18 cellular contexts compared by ENCODE assay signal in the genomic region with DNA sequence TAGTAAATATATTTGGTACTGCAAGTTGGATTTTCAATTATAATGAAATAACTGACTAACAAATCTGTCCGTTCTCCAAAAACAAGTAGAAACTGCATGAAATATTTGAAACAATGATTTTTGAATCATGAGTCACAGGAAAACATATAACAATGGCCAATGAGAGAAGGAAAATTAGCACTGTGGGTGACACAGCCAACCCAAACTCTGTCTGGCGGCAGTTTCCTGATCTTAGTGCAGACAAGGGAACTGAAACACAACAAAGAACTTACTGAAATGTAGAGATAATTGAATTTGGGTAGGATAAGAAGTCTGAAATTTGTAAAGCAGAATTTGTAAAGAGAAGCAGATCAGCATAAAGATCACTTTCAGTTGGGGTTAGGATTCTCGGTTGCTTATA.
DNase-seq lines count a peak whose midpoint lies in the region; ATAC-seq and TF ChIP-seq lines count a peak whose summit lies in the region.
"Had no signal": no experiment of that assay in that cellular context is flagged by ENCODE, and none has a peak within 500 bp of the region (broad histone marks: within the 10 kb centered on the region; RNA-seq: fewer than 3 reads in every experiment).

No MANE protein-coding gene starts in this region.

- no peaks in the 10 kb centered on the region for H3K9me3 ChIP-seq in RWPE2 (ENCODE audit: severe bottlenecking)
- no peaks in the 10 kb centered on the region for H3K9me3 ChIP-seq in lower lobe of right lung
- H3K9me3 ChIP-seq: stomach had no signal

- intact Hi-C loops in lower lobe of right lung (cut with DNase I): no loop called here

- H3K27ac ChIP-seq in RWPE2 (ENCODE audit: poor library complexity, severe bottlenecking) (no peak overlapping the region), lower lobe of right lung (no peak overlapping the region)
- H3K27ac ChIP-seq: coronary artery, stomach, VCaP had no signal

- H3K4me1 ChIP-seq in RWPE2 (ENCODE audit: insufficient read depth, poor library complexity, severe bottlenecking) (no peaks in the 10 kb centered on the region), lower lobe of right lung (no peaks in the 10 kb centered on the region)
- H3K4me1 ChIP-seq: stomach had no signal

- H3K9me3 Mint-ChIP-seq in endothelial cell (ENCODE audit: unreplicated experiment): no peaks in the 10 kb centered on the region

- H3K4me1 Mint-ChIP-seq in endothelial cell (ENCODE audit: unreplicated experiment): peaks cover 9% of the 10 kb centered on the region

- DNase-seq in GM04504 (ENCODE audit: low read depth): peak; percentile 17
- no peak for DNase-seq in RWPE2 (ENCODE audit: low spot score)
- DNase-seq in endothelial cell (ENCODE audit: low spot score): no peak
- peak; percentile 20 for DNase-seq in retinal pigment epithelial cell (ENCODE audit: low read depth)
- DNase-seq in SKM-1 treated with dmso at 0.1 percent for 144 hours (lab: John Stamatoyannopoulos, UW; ENCODE audit: unreplicated experiment): no peak
- no peak for DNase-seq in lower lobe of right lung
- DNase-seq: GF-D8, kidney glomerular epithelial cell, NCI-H146, NCI-H69, SHP77, stomach had no signal

- peaks cover 1% of the 10 kb centered on the region for H3K27me3 Mint-ChIP-seq in endothelial cell (ENCODE audit: unreplicated experiment)
- H3K27me3 Mint-ChIP-seq: activated naive CD8-positive, alpha-beta T cell had no signal

- H3K27ac Mint-ChIP-seq in endothelial cell (ENCODE audit: unreplicated experiment): peak overlapping the region; percentile 49
- H3K27ac Mint-ChIP-seq: activated naive CD8-positive, alpha-beta T cell had no signal

- no peaks in the 10 kb centered on the region for H3K36me3 Mint-ChIP-seq in endothelial cell (ENCODE audit: low read depth, unreplicated experiment)
- H3K36me3 Mint-ChIP-seq: activated naive CD8-positive, alpha-beta T cell had no signal

- H3K36me3 ChIP-seq in RWPE2 (ENCODE audit: low read depth): no peaks in the 10 kb centered on the region
- no peaks in the 10 kb centered on the region for H3K36me3 ChIP-seq in lower lobe of right lung
- H3K36me3 ChIP-seq: stomach had no signal

- TF ChIP-seq CTCF in RWPE2 (IDR thresholded peaks at IDR 0.05; ENCODE audit: poor library complexity, severe bottlenecking): no peak
- no peak for TF ChIP-seq CTCF in endothelial cell (IDR thresholded peaks at IDR 0.05; ENCODE audit: unreplicated experiment)
- TF ChIP-seq CTCF in retinal pigment epithelial cell (conservative IDR thresholded peaks at IDR 0.05; ENCODE audit: low read depth, low read length): no peak
- TF ChIP-seq CTCF in lower lobe of right lung (IDR thresholded peaks at IDR 0.05): no peak

- H3K4me3 ChIP-seq in RWPE2 (ENCODE audit: severe bottlenecking) (no peak overlapping the region), retinal pigment epithelial cell (ENCODE audit: low read length) (no peak overlapping the region), lower lobe of right lung (no peak overlapping the region)
- H3K4me3 ChIP-seq: coronary artery, stomach had no signal

- peak; percentile 36; the same call in 1 of the 3 replicates for ATAC-seq in RWPE2 (ENCODE audit: low read depth)
- ATAC-seq in HG03571 (IDR thresholded peaks at IDR 0.05; ENCODE audit: unreplicated experiment): no peak
- ATAC-seq in lower lobe of right lung: no peak
- no peak for ATAC-seq in GM21526 (IDR thresholded peaks at IDR 0.05; ENCODE audit: low FRiP score, unreplicated experiment)
- ATAC-seq: sciatic nerve had no signal

- no peaks in the 10 kb centered on the region for H3K27me3 ChIP-seq in RWPE2 (ENCODE audit: insufficient read depth, poor library complexity, severe bottlenecking)
- no peaks in the 10 kb centered on the region for H3K27me3 ChIP-seq in lower lobe of right lung (ENCODE audit: low read depth)
- H3K27me3 ChIP-seq: stomach had no signal

- no peak overlapping the region for H3K4me3 Mint-ChIP-seq in endothelial cell (ENCODE audit: unreplicated experiment)
- H3K4me3 Mint-ChIP-seq: activated naive CD8-positive, alpha-beta T cell had no signal

Comparison
In these comparisons a context has a peak if more than half of its experiments do, and no peak if none do; other contexts are left out.
1. DNase-seq: peak in GM04504 (single experiment) and retinal pigment epithelial cell (single experiment); none in RWPE2 (single experiment), endothelial cell (single experiment), SKM-1 treated with dmso at 0.1 percent for 144 hours (single experiment) and lower lobe of right lung (single experiment).